Comparison of ENCODE assay signal across 18 cellular contexts in the genomic region with DNA sequence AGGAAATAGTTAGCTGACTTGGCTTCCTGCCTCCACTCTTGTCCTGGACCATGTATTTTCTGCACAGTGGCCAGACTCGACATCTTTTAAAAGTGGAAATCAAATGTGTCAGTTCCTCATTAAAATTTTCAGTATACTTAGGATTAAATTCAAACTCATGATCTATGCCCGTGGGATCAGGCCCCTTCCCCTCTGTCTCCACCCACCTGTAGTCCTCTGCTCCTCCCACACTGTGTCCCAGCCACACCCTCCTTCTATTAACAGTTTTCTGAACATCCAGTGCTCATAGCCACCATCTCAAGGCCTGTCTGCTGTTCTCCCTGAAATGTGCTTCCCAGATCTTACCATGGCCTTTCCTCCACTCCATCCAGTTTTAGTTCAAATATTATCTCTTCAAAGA. TPM values are rescaled to one million over a fixed set of nuclear protein-coding genes. Genes with fewer than 3 reads are reported as not detected.
DNase-seq lines count a peak whose midpoint lies in the region; ATAC-seq, FAIRE-seq and TF ChIP-seq lines count a peak whose summit lies in the region.
"Had no signal": no experiment of that assay in that cellular context is flagged by ENCODE, and none has a peak within 500 bp of the region (broad histone marks: within the 10 kb centered on the region; RNA-seq: fewer than 3 reads in every experiment).

No MANE protein-coding gene starts in this region.

- H3K27me3 ChIP-seq in breast epithelium (no peaks in the 10 kb centered on the region), OCI-LY3 (ENCODE audit: low read depth, low read length) (no peaks in the 10 kb centered on the region), K562 (ENCODE audit: control insufficient read depth in 2 of 2, insufficient read depth in 2 of 2, low read length in 2 of 2) (no peaks in the 10 kb centered on the region), HAP-1 (ENCODE audit: low read depth) (no peaks in the 10 kb centered on the region)
- H3K27me3 ChIP-seq: cardiac muscle cell, upper lobe of left lung had no signal

- H3K4me2 ChIP-seq in OCI-LY3 (ENCODE audit: low read length) = peak overlapping the region; percentile 37
- peak overlapping the region; percentile 21 for H3K4me2 ChIP-seq in K562 (ENCODE audit: insufficient read depth, low read length)

- no peak for ATAC-seq in K562
- no peak for ATAC-seq in stimulated activated memory B cell treated with anti-CD40 and anti-IgM and Interleukin-4, amounts not matched to agents 10 μg/mL and 1 μg/mL and 100 μg/mL, for 72 hours
- ATAC-seq in GM19395 (IDR thresholded peaks at IDR 0.05; ENCODE audit: unreplicated experiment) = no peak
- ATAC-seq: left ventricle myocardium superior had no signal

- no peak overlapping the region for H3K4me3 Mint-ChIP-seq in MCF 10A (ENCODE audit: unreplicated experiment)
- H3K4me3 Mint-ChIP-seq in stimulated activated memory B cell treated with anti-CD40 and anti-IgM and Interleukin-4, amounts not matched to agents 10 μg/mL and 1 μg/mL and 100 μg/mL, for 72 hours = peak overlapping the region; percentile 0

- BruUV-seq in MCF 10A (replicated peaks; lab: Mats Ljungman, UMichigan) (no TSS peak), K562 (replicated peaks; lab: Mats Ljungman, UMichigan) (no TSS peak)

- no peak for DNase-seq in MCF 10A (ENCODE audit: unreplicated experiment)
- DNase-seq in breast epithelium (ENCODE audit: low spot score in 2 of 2) = no peak
- no peak for DNase-seq in K562 (ENCODE audit: extremely low read depth in 1 of 4, low spot score in 3 of 4)
- DNase-seq in HAP-1 (ENCODE audit: low spot score in 2 of 2) = no peak
- no peak for DNase-seq in posterior cingulate gyrus
- DNase-seq: activated CD4-positive, CD25-positive, alpha-beta regulatory T cell; activated effector memory CD4-positive, alpha-beta T cell treated with Interleukin-2 at 50 U/mL for 16 hours; foreskin fibroblast; Kasumi-1; left ventricle myocardium superior; NCI-H146; stimulated activated CD4-positive, alpha-beta T cell treated with anti-CD3 and anti-CD28 coated beads, Interleukin-4, amount 100 ng/mL, for 1 hour; upper lobe of left lung had no signal

- POLR2A ChIA-PET in MCF 10A (lab: Yijun Ruan, JAX) (interaction anchor here (1.2 kb wide), 1 partner anchor 160 kb away, joined by 3 read pairs; no protein-coding TSS in a partner anchor), K562 (lab: Yijun Ruan, JAX) (interaction anchor here (0.7 to 1.1 kb wide), 2 partner anchors 20 to 73 kb away, joined by 3 to 4 read pairs; no protein-coding TSS in a partner anchor)

- no peak for TF ChIP-seq POLR2A in breast epithelium (IDR thresholded peaks at IDR 0.05)
- TF ChIP-seq POLR2A in K562 (conservative IDR thresholded peaks at IDR 0.05) = no peak

- TF ChIP-seq EP300 in K562 (IDR thresholded peaks at IDR 0.05; ENCODE audit: low read length) = no peak

- peaks cover 100% of the 10 kb centered on the region for H3K79me2 ChIP-seq in OCI-LY3 (ENCODE audit: low read length)
- no peaks in the 10 kb centered on the region for H3K79me2 ChIP-seq in K562 (ENCODE audit: control insufficient read depth, insufficient read depth, low read length)

- H3K27ac ChIP-seq in breast epithelium (no peak overlapping the region), OCI-LY3 (ENCODE audit: low read length) (peak overlapping the region; percentile 48), K562 (ENCODE audit: extremely low read depth, low read depth, low read length) (no peak overlapping the region)
- H3K27ac ChIP-seq: cardiac muscle cell had no signal

- peaks cover 12% of the 10 kb centered on the region for H3K4me1 Mint-ChIP-seq in MCF 10A (ENCODE audit: insufficient read depth, unreplicated experiment)
- peaks cover 87% of the 10 kb centered on the region for H3K4me1 Mint-ChIP-seq in stimulated activated memory B cell treated with anti-CD40 and anti-IgM and Interleukin-4, amounts not matched to agents 10 μg/mL and 1 μg/mL and 100 μg/mL, for 72 hours

- H3K27me3 Mint-ChIP-seq in MCF 10A (ENCODE audit: insufficient read depth, unreplicated experiment) = no peaks in the 10 kb centered on the region
- H3K27me3 Mint-ChIP-seq in stimulated activated memory B cell treated with anti-CD40 and anti-IgM and Interleukin-4, amounts not matched to agents 10 μg/mL and 1 μg/mL and 100 μg/mL, for 72 hours = no peaks in the 10 kb centered on the region

- WGBS in K562 (ENCODE audit: insufficient coverage, low coverage, missing lambda C conversion rate) = 7% methylated on average over 2 of the region's 2 CpGs

- intact Hi-C loops in MCF 10A (cut with micrococcal nuclease) (no loop called here), breast epithelium (cut with DNase I; ENCODE audit: low total_unique reads) (no loop called here), K562 (cut with micrococcal nuclease) (no loop called here), posterior cingulate gyrus (cut with DNase I) (no loop called here)

- H3K9me3 ChIP-seq in breast epithelium (no peaks in the 10 kb centered on the region), OCI-LY3 (ENCODE audit: insufficient read depth, low read length) (no peaks in the 10 kb centered on the region), K562 (replicated peaks; ENCODE audit: control insufficient read depth, insufficient read depth, low read depth, low read length) (no peaks in the 10 kb centered on the region), HAP-1 (no peaks in the 10 kb centered on the region)
- H3K9me3 ChIP-seq: upper lobe of left lung had no signal

- peak overlapping the region; percentile 36 for H3K27ac Mint-ChIP-seq in MCF 10A (ENCODE audit: low read depth, unreplicated experiment)
- peak overlapping the region; percentile 74 for H3K27ac Mint-ChIP-seq in stimulated activated memory B cell treated with anti-CD40 and anti-IgM and Interleukin-4, amounts not matched to agents 10 μg/mL and 1 μg/mL and 100 μg/mL, for 72 hours

- CTCF ChIA-PET in MCF 10A (lab: Yijun Ruan, JAX) (interaction anchor here (0.5 to 7.2 kb wide), 7 partner anchors 9 to 189 kb away, joined by 3 to 87 read pairs (median 13); no protein-coding TSS in a partner anchor), K562 (lab: Yijun Ruan, JAX; ENCODE audit: low intra/inter-chr PET ratio) (no interaction called here)

- TF ChIP-seq RAD21 in K562 (CRISPR knock-in tag; conservative IDR thresholded peaks at IDR 0.05 in 1 of 2, IDR thresholded peaks at IDR 0.05 in 1 of 2) = no peak

- H2AFZ ChIP-seq in OCI-LY3 (ENCODE audit: low read depth, low read length) (no peak overlapping the region), K562 (ENCODE audit: low read depth, low read length) (peak overlapping the region; percentile 20)

- H3K9me3 Mint-ChIP-seq in MCF 10A (ENCODE audit: unreplicated experiment) = no peaks in the 10 kb centered on the region
- H3K9me3 Mint-ChIP-seq in stimulated activated memory B cell treated with anti-CD40 and anti-IgM and Interleukin-4, amounts not matched to agents 10 μg/mL and 1 μg/mL and 100 μg/mL, for 72 hours = no peaks in the 10 kb centered on the region

- H3K9me1 ChIP-seq in K562 (ENCODE audit: control insufficient read depth, insufficient read depth, low read length) = no peaks in the 10 kb centered on the region

- H3K9ac ChIP-seq in OCI-LY3 (ENCODE audit: low read length) (peak overlapping the region; percentile 5; the same call in 1 of the 2 replicates), K562 (ENCODE audit: insufficient read depth in 1 of 2, low read depth in 2 of 2, low read length in 2 of 2) (no peak overlapping the region)

- no peaks in the 10 kb centered on the region for H3K36me3 Mint-ChIP-seq in MCF 10A (ENCODE audit: insufficient read depth, unreplicated experiment)
- H3K36me3 Mint-ChIP-seq in stimulated activated memory B cell treated with anti-CD40 and anti-IgM and Interleukin-4, amounts not matched to agents 10 μg/mL and 1 μg/mL and 100 μg/mL, for 72 hours = peaks cover 61% of the 10 kb centered on the region

- FAIRE-seq in K562 (lab: Jason Lieb, UNC) = no peak

- H4K20me1 ChIP-seq in OCI-LY3 (ENCODE audit: insufficient read depth, low read length) (peaks cover 77% of the 10 kb centered on the region), K562 (replicated peaks; ENCODE audit: control insufficient read depth, insufficient read depth, low read length) (no peaks in the 10 kb centered on the region)

- H3K36me3 ChIP-seq in breast epithelium (no peaks in the 10 kb centered on the region), OCI-LY3 (replicated peaks; ENCODE audit: low read depth, low read length) (peaks cover 43% of the 10 kb centered on the region), K562 (ENCODE audit: control insufficient read depth, insufficient read depth, low read length) (no peaks in the 10 kb centered on the region), HAP-1 (replicated peaks) (no peaks in the 10 kb centered on the region)
- H3K36me3 ChIP-seq: cardiac muscle cell, upper lobe of left lung had no signal

- H3K4me1 ChIP-seq in breast epithelium (no peaks in the 10 kb centered on the region), OCI-LY3 (ENCODE audit: low read length) (peaks cover 91% of the 10 kb centered on the region), K562 (replicated peaks in 1 of 2; ENCODE audit: control insufficient read depth in 2 of 2, insufficient read depth in 2 of 2, low read length in 2 of 2) (peaks cover 0 to 12% of the 10 kb centered on the region in 2 experiments; a peak in 2 of 5 replicates), HAP-1 (peaks cover 11% of the 10 kb centered on the region)

- TF ChIP-seq CTCF in MCF 10A (IDR thresholded peaks at IDR 0.05; ENCODE audit: unreplicated experiment) (no peak), breast epithelium (IDR thresholded peaks at IDR 0.05) (no peak), OCI-LY3 (IDR thresholded peaks at IDR 0.05; ENCODE audit: low read depth, low read length) (no peak), K562 (IDR thresholded peaks at IDR 0.05 in 2 of 3, conservative IDR thresholded peaks at IDR 0.05 in 1 of 3; ENCODE audit: insufficient read depth in 2 of 3, low read depth in 1 of 3, low read length in 3 of 3) (no peak)

- in situ Hi-C loops in K562 (cut with MboI) = loop anchor here (10.0 kb wide), 1 partner anchor 177 kb away; no protein-coding TSS in a partner anchor
- in situ Hi-C loops in HAP-1 (cut with MboI; ENCODE audit: low sequenced_read_pairs) = loop anchor here (25.0 kb wide), 2 partner anchors 164 to 286 kb away; partner anchors contain the start of genes APLF and FBXO48

- H3K4me3 ChIP-seq in breast epithelium (no peak overlapping the region), OCI-LY3 (ENCODE audit: low read length) (no peak overlapping the region), K562 (no peak overlapping the region), HAP-1 (no peak overlapping the region)
- H3K4me3 ChIP-seq: cardiac muscle cell, upper lobe of left lung had no signal

RNA-seq across cellular contexts. Expression of gene ARHGAP25, which starts 13.3 kb away (rescaled TPM):
- total RNA-seq in MCF 10A (2022) = 0.93 TPM in 2 replicates
- total RNA-seq in breast epithelium = 10 to 100 TPM in 1 of 3 donors, 1 to 10 TPM in 2; 7.8 to 10.8 (median 9.5) TPM
- total RNA-seq in K562 (2011; cell fraction: chromatin; rRNA removed; ENCODE audit: low replicate concordance) = 12.4 and 14.6 TPM in 2 replicates
- total RNA-seq in K562 (2011; cell fraction: nucleolus; rRNA removed) = 7.8 and 9.2 TPM in 2 replicates
- 8.2 and 9.0 TPM in 2 replicates for total RNA-seq in K562 (2011; cell fraction: nucleoplasm; rRNA removed)
- total RNA-seq in K562 (2014; rRNA removed) = 10.0 and 12.8 TPM in 2 replicates
- total RNA-seq in K562 (2014; rRNA removed; fragmentation: Illumina TruSeq; extraction: Trizol) = 9.7 and 13.1 TPM in 2 replicates
- 9.7 and 10.7 TPM in 2 replicates for total RNA-seq in K562 (2015; rRNA removed; fragmentation: Illumina TruSeq; extraction: Trizol)
- 9.8 and 13.2 TPM in 2 replicates for total RNA-seq in K562 (2021)
- 3.7 and 12.5 TPM in 2 replicates for polyA plus RNA-seq in K562 (2011; rRNA removed)
- polyA plus RNA-seq in K562 (2011; cell fraction: cytosol; rRNA removed) = 3.7 and 10.4 TPM in 2 replicates
- 4.7 and 19.4 TPM in 2 replicates for polyA plus RNA-seq in K562 (2011; cell fraction: nucleus; rRNA removed)
- polyA plus RNA-seq in K562 (2012) = 16.8 and 21.5 TPM in 2 replicates
- 14.8 and 16.0 TPM in 2 replicates for polyA plus RNA-seq in K562 (2014; fragmentation: Illumina TruSeq; extraction: Trizol)
- polyA plus RNA-seq in K562 (2014; fragmentation: Nextera tagmentation; extraction: Ambion mirVana) = 1 to 10 TPM; 4.9 to 6.8 TPM
- 7.7 and 11.6 TPM in 2 replicates for polyA plus RNA-seq in K562 (2014; rRNA removed)
- 3.0 and 9.5 TPM in 2 replicates for polyA minus RNA-seq in K562 (2011; rRNA and poly(A)+ RNA removed)
- polyA minus RNA-seq in K562 (2011; cell fraction: cytosol; rRNA and poly(A)+ RNA removed) = 0.73 and 5.9 TPM in 2 replicates
- polyA minus RNA-seq in K562 (2011; cell fraction: nucleus; rRNA and poly(A)+ RNA removed) = 3.0 and 7.9 TPM in 2 replicates
- polyA plus RNA-seq: neural cell had no signal
